15 cellular contexts compared by ENCODE assay signal in the genomic region with DNA sequence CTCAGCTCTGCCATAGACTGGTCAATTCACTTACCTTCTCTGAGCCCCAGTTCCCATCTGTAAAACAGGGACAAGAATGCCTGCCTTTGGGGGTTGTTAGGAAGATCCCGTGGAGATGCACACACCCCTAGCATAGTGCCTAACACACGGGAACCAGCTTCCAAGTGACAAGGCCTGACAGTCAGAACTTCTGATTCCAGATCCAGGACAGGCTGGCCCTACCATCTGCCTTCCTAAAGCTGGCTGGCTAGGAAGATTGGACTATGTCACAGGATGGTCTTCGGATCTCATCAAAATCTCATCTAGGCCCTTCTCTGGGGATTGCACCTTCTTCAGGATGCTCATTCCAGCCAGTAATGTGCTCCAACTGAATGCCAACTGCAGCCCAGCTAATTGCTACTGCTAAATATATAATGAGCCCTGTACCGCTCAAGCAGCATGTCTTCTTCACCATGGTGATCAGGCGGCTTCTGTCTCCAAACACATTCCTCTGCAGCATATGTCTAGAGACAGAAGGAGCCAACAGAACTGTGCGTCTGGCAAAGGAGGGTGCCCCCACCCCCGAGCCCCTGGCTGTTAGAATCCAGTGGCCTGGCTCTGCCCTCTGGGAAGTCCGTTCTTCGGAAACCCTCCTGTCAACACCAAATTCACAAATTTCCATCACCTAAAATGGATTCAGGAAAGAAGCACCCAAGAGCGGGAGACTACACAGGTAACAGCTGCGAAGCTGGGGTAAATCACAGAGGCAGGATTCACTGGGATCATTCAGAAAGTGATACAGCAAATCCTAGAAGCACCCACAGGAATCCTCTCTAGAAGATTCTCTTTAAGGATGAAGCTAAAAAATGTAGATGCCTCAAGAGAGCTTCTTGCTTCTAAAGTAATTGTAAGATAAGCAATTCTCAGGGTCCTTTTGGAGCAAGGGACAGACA.
"Had no signal": no experiment of that assay in that cellular context is flagged by ENCODE, and none has a peak within 500 bp of the region (broad histone marks: within the 10 kb centered on the region; RNA-seq: fewer than 3 reads in every experiment).

No MANE protein-coding gene starts in this region.

- H3K4me3 Mint-ChIP-seq: activated CD4-positive, alpha-beta memory T cell treated with anti-CD3 and anti-CD28 coated beads for 36 hours; activated T-cell treated with anti-CD3 and anti-CD28 coated beads, Interleukin-2, amount 50 U/mL, for 72 hours; natural killer cell treated with Interleukin-12 subunit alpha and Interleukin-12 subunit beta and Interleukin-15 and Interleukin-18, amount 100 ng/mL, for 72 hours had no signal

- H3K27me3 ChIP-seq: stomach had no signal

- DNase-seq: activated CD4-positive, alpha-beta memory T cell treated with anti-CD3 and anti-CD28 coated beads for 36 hours; activated gamma-delta T cell; activated T-cell treated with anti-CD3 and anti-CD28 coated beads, Interleukin-2, amount 50 U/mL, for 72 hours; central memory CD4-positive, alpha-beta T cell; cortex of kidney; effector CD8-positive, alpha-beta T cell; foreskin fibroblast; hypothalamus; nucleus accumbens; stomach; WERI-Rb-1 had no signal

- ATAC-seq: activated naive CD4-positive, alpha-beta T cell treated with anti-CD3 and anti-CD28 coated beads, Interleukin-2, amount 50 U/mL, for 72 hours; activated T-cell treated with anti-CD3 and anti-CD28 coated beads, Interleukin-2, amount 50 U/mL, for 72 hours; sciatic nerve had no signal

- H3K27me3 Mint-ChIP-seq: activated CD4-positive, alpha-beta memory T cell treated with anti-CD3 and anti-CD28 coated beads for 36 hours had no signal

- H3K27ac ChIP-seq: stomach, WERI-Rb-1 had no signal

- H3K9me3 Mint-ChIP-seq: activated CD4-positive, alpha-beta memory T cell treated with anti-CD3 and anti-CD28 coated beads for 36 hours; activated naive CD4-positive, alpha-beta T cell treated with anti-CD3 and anti-CD28 coated beads, Interleukin-2, amount 50 U/mL, for 72 hours; activated T-cell treated with anti-CD3 and anti-CD28 coated beads, Interleukin-2, amount 50 U/mL, for 72 hours; natural killer cell treated with Interleukin-12 subunit alpha and Interleukin-12 subunit beta and Interleukin-15 and Interleukin-18, amount 100 ng/mL, for 72 hours had no signal

- H3K36me3 ChIP-seq: stomach, WERI-Rb-1 had no signal

- H3K9me3 ChIP-seq: stomach had no signal

- H3K4me1 ChIP-seq: stomach had no signal

- H3K36me3 Mint-ChIP-seq: activated CD4-positive, alpha-beta memory T cell treated with anti-CD3 and anti-CD28 coated beads for 36 hours; activated naive CD4-positive, alpha-beta T cell treated with anti-CD3 and anti-CD28 coated beads, Interleukin-2, amount 50 U/mL, for 72 hours; natural killer cell treated with Interleukin-12 subunit alpha and Interleukin-12 subunit beta and Interleukin-15 and Interleukin-18, amount 100 ng/mL, for 72 hours had no signal

- H3K27ac Mint-ChIP-seq: activated CD4-positive, alpha-beta memory T cell treated with anti-CD3 and anti-CD28 coated beads for 36 hours; activated naive CD4-positive, alpha-beta T cell treated with anti-CD3 and anti-CD28 coated beads, Interleukin-2, amount 50 U/mL, for 72 hours; activated T-cell treated with anti-CD3 and anti-CD28 coated beads, Interleukin-2, amount 50 U/mL, for 72 hours; natural killer cell treated with Interleukin-12 subunit alpha and Interleukin-12 subunit beta and Interleukin-15 and Interleukin-18, amount 100 ng/mL, for 72 hours; progenitor cell of endocrine pancreas had no signal

- H3K4me3 ChIP-seq: stomach had no signal
